ENCODE assay signal across 17 cellular contexts in the genomic region with DNA sequence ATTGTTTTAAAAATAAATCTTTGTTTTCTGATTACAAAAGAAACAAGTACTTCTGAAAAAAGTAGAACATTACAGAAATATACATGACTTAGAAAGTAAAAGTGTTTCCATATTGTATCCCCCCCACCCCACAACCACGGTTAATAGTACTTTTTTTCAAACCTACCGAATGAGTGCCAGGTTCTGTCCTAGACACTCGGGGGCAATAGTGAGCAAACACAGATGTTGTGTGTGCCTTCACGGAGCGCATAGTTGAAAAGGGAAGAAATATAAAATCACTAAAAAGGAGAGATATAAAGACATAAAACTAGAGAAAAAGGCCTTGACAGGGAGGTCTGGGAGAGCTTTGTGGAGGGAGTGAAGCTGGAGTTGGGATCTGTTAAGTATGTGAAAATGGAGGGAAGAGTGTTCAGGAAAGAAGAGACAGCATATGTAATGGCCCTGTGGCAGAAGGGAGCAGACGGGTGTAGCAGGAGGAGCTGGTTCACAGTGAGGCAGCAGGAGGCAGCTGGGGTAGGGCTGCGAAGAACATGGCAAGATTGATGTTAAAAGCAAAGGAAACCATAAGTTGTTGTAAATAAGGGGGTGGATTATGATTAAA. TPM values are rescaled to one million over a fixed set of nuclear protein-coding genes. Genes with fewer than 3 reads are reported as not detected.
DNase-seq lines count a peak whose midpoint lies in the region; ATAC-seq, FAIRE-seq and TF ChIP-seq lines count a peak whose summit lies in the region.
"Had no signal": no experiment of that assay in that cellular context is flagged by ENCODE, and none has a peak within 500 bp of the region (broad histone marks: within the 10 kb centered on the region; RNA-seq: fewer than 3 reads in every experiment).

No MANE protein-coding gene starts in this region.

- no peak for TF ChIP-seq POLR2A in GM12892 (IDR thresholded peaks at IDR 0.05; ENCODE audit: low read depth, low read length)

- H3K27ac ChIP-seq in 22Rv1 = no peak overlapping the region
- no peak overlapping the region for H3K27ac ChIP-seq in foreskin keratinocyte
- H3K27ac ChIP-seq: Peyer's patch, prostate gland had no signal

- TF ChIP-seq CTCF in 22Rv1 (IDR thresholded peaks at IDR 0.05) (peak; percentile 14), foreskin keratinocyte (conservative IDR thresholded peaks at IDR 0.05) (peak; percentile 43)

- no peak overlapping the region for H3K4me3 Mint-ChIP-seq in stimulated activated naive CD8-positive, alpha-beta T cell treated with anti-CD3 and anti-CD28 coated beads, Interleukin-15, amount 100 ng/mL, for 72 hours
- H3K4me3 Mint-ChIP-seq: activated CD8-positive, alpha-beta T cell treated with anti-CD3 and anti-CD28 coated beads for 36 hours; brain; T-helper 2 cell treated with Interferon-gamma antibody and Interleukin-4, amounts not matched to agents 5 μg/mL and 100 μg/mL, for 36 hours had no signal

- peak; percentile 50 for FAIRE-seq in GM12892 (lab: Jason Lieb, UNC)

- H3K9me3 Mint-ChIP-seq in stimulated activated naive CD8-positive, alpha-beta T cell treated with anti-CD3 and anti-CD28 coated beads, Interleukin-15, amount 100 ng/mL, for 72 hours = no peaks in the 10 kb centered on the region
- H3K9me3 Mint-ChIP-seq: activated CD8-positive, alpha-beta T cell treated with anti-CD3 and anti-CD28 coated beads for 36 hours; T-helper 2 cell treated with Interferon-gamma antibody and Interleukin-4, amounts not matched to agents 5 μg/mL and 100 μg/mL, for 36 hours had no signal

- no peak for ATAC-seq in foreskin keratinocyte
- ATAC-seq in HG02884 (IDR thresholded peaks at IDR 0.05; ENCODE audit: unreplicated experiment) = no peak
- no peak for ATAC-seq in GM21723 (IDR thresholded peaks at IDR 0.05; ENCODE audit: unreplicated experiment)
- ATAC-seq in stimulated activated naive CD8-positive, alpha-beta T cell treated with anti-CD3 and anti-CD28 coated beads, Interleukin-15, amount 100 ng/mL, for 72 hours = no peak
- ATAC-seq: activated CD8-positive, alpha-beta T cell treated with anti-CD3 and anti-CD28 coated beads for 36 hours had no signal

- no peak overlapping the region for H3K27ac Mint-ChIP-seq in stimulated activated naive CD8-positive, alpha-beta T cell treated with anti-CD3 and anti-CD28 coated beads, Interleukin-15, amount 100 ng/mL, for 72 hours
- H3K27ac Mint-ChIP-seq: activated CD8-positive, alpha-beta T cell treated with anti-CD3 and anti-CD28 coated beads for 36 hours; brain; T-helper 2 cell treated with Interferon-gamma antibody and Interleukin-4, amounts not matched to agents 5 μg/mL and 100 μg/mL, for 36 hours had no signal

- H3K4me1 ChIP-seq in foreskin keratinocyte = no peaks in the 10 kb centered on the region
- H3K4me1 ChIP-seq: prostate gland had no signal

- no peaks in the 10 kb centered on the region for H3K4me1 Mint-ChIP-seq in stimulated activated naive CD8-positive, alpha-beta T cell treated with anti-CD3 and anti-CD28 coated beads, Interleukin-15, amount 100 ng/mL, for 72 hours

- peaks cover 16% of the 10 kb centered on the region for H3K27me3 ChIP-seq in foreskin keratinocyte
- H3K27me3 ChIP-seq: Peyer's patch had no signal

- no peak for DNase-seq in GM12892 (ENCODE audit: insufficient read length)
- DNase-seq in OCI-M1 (lab: John Stamatoyannopoulos, UW) = peak; percentile 25
- no peak for DNase-seq in foreskin keratinocyte
- no peak for DNase-seq in stimulated activated naive CD8-positive, alpha-beta T cell treated with anti-CD3 and anti-CD28 coated beads, Interleukin-15, amount 100 ng/mL, for 72 hours
- DNase-seq in NCI-H2227 treated with DMSO at 0.1 percent for 48 hours (lab: John Stamatoyannopoulos, UW) = no peak
- DNase-seq: activated CD8-positive, alpha-beta T cell treated with anti-CD3 and anti-CD28 coated beads for 36 hours; activated gamma-delta T cell treated with Interleukin-2 at 50 U/mL for 16 hours; IMR-90; midbrain; NCI-H2107; Peyer's patch had no signal

- H3K27me3 Mint-ChIP-seq in stimulated activated naive CD8-positive, alpha-beta T cell treated with anti-CD3 and anti-CD28 coated beads, Interleukin-15, amount 100 ng/mL, for 72 hours = peaks cover 43% of the 10 kb centered on the region

RNA-seq across cellular contexts. Expression of a gene that starts 42.1 kb away (rescaled TPM):
- not detected for polyA plus RNA-seq in GM12892 (2012; ENCODE audit: missing spikeins)
- total RNA-seq in foreskin keratinocyte = not detected in 2 replicates
- not detected in 2 replicates for polyA plus RNA-seq in foreskin keratinocyte
- total RNA-seq: activated CD8-positive, alpha-beta T cell treated with anti-CD3 and anti-CD28 coated beads for 36 hours; IMR-90; Peyer's patch had no signal
- polyA plus RNA-seq: IMR-90 had no signal
